In the genomic region with DNA sequence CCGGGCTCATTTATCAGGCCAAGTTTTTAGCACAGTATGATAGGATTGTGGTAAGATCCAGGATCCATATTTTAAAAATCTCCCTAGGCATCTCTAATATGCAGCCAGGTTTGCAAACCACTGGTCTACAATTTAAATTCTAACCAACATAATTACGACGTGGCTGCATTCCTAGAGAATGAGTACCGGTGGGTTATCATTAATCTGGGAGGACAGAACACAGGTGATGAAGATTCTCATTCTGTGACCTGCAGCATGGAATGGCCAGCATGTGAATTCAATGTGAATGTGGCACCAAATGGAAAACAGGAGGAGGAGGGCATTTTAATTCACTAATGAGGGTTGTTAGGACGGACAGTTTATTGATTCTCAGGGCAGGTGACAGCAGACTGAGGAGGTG, we compare ENCODE assay signal across 14 cellular contexts. TPM values are rescaled to one million over a fixed set of nuclear protein-coding genes. Genes with fewer than 3 reads are reported as not detected.
DNase-seq lines count a peak whose midpoint lies in the region; ATAC-seq lines count a peak whose summit lies in the region.
"Had no signal": no experiment of that assay in that cellular context is flagged by ENCODE, and none has a peak within 500 bp of the region (broad histone marks: within the 10 kb centered on the region; RNA-seq: fewer than 3 reads in every experiment).

No MANE protein-coding gene starts in this region.

- peak overlapping the region; percentile 4 for H3K27ac ChIP-seq in skeletal muscle tissue (ENCODE audit: low read depth, low read length)
- H3K27ac ChIP-seq: PC-9 had no signal

- no peaks in the 10 kb centered on the region for H3K36me3 Mint-ChIP-seq in activated T-cell treated with anti-CD3 and anti-CD28 coated beads, Interleukin-2, amount 50 U/mL, for 24 hours (ENCODE audit: low read depth)

- H3K36me3 ChIP-seq in skeletal muscle tissue (ENCODE audit: control insufficient read depth in 3 of 3, insufficient read depth in 3 of 3, low read length in 3 of 3): no peaks in the 10 kb centered on the region

- H3K27me3 Mint-ChIP-seq in activated T-cell treated with anti-CD3 and anti-CD28 coated beads, Interleukin-2, amount 50 U/mL, for 24 hours: no peaks in the 10 kb centered on the region

- H3K9ac ChIP-seq in skeletal muscle tissue (ENCODE audit: low read depth in 1 of 3, low read length in 3 of 3): no peak overlapping the region

- no peaks in the 10 kb centered on the region for H3K4me1 ChIP-seq in skeletal muscle tissue (ENCODE audit: control insufficient read depth in 3 of 3, insufficient read depth in 3 of 3, low read length in 3 of 3)

- H3K9me3 Mint-ChIP-seq in activated T-cell treated with anti-CD3 and anti-CD28 coated beads, Interleukin-2, amount 50 U/mL, for 24 hours: peaks cover 2% of the 10 kb centered on the region

- peak overlapping the region; percentile 63 for H3K27ac Mint-ChIP-seq in activated T-cell treated with anti-CD3 and anti-CD28 coated beads, Interleukin-2, amount 50 U/mL, for 24 hours

- no peaks in the 10 kb centered on the region for H3K9me3 ChIP-seq in skeletal muscle tissue (ENCODE audit: control insufficient read depth in 3 of 3, low read length in 3 of 3)

- no peak for ATAC-seq in HG02759 (IDR thresholded peaks at IDR 0.05; ENCODE audit: unreplicated experiment)
- ATAC-seq in HG03039 (IDR thresholded peaks at IDR 0.05; ENCODE audit: unreplicated experiment): no peak
- ATAC-seq: esophagus mucosa had no signal

- no peak for DNase-seq in activated T-cell treated with anti-CD3 and anti-CD28 coated beads, Interleukin-2, amount 50 U/mL, for 24 hours
- DNase-seq in activated T-cell treated with anti-CD3 and anti-CD28 coated beads, Interleukin-2, amount 50 U/mL, for 48 hours: no peak
- DNase-seq in NCI-H526 treated with DMSO at 0.1 percent for 48 hours (lab: John Stamatoyannopoulos, UW) (peak; percentile 86), cerebellar cortex (ENCODE audit: low spot score) (peak; percentile 44), NK-92 (lab: John Stamatoyannopoulos, UW; ENCODE audit: unreplicated experiment) (no peak)
- DNase-seq: NCI-H2227 treated with DMSO at 0.1 percent for 48 hours, nucleus accumbens, PC-9, SW 1271 had no signal

- peaks cover 69% of the 10 kb centered on the region for H3K4me1 Mint-ChIP-seq in activated T-cell treated with anti-CD3 and anti-CD28 coated beads, Interleukin-2, amount 50 U/mL, for 24 hours (ENCODE audit: low read depth)

- H3K4me3 Mint-ChIP-seq in activated T-cell treated with anti-CD3 and anti-CD28 coated beads, Interleukin-2, amount 50 U/mL, for 24 hours: peak overlapping the region; percentile 12

- no peak overlapping the region for H3K4me3 ChIP-seq in skeletal muscle tissue (ENCODE audit: low read length in 3 of 3)
- H3K4me3 ChIP-seq: PC-9, skin epidermis had no signal

- no peaks in the 10 kb centered on the region for H3K27me3 ChIP-seq in skeletal muscle tissue (ENCODE audit: control insufficient read depth in 3 of 3, insufficient read depth in 3 of 3, low read length in 3 of 3)

RNA-seq across cellular contexts. Expression of a gene that starts 56.9 kb away (rescaled TPM):
- total RNA-seq in skeletal muscle tissue: 26.6 TPM

Comparison
In these comparisons a context has a peak if more than half of its experiments do, and no peak if none do; other contexts are left out.
1. DNase-seq: peak in NCI-H526 treated with DMSO at 0.1 percent for 48 hours (single experiment) and cerebellar cortex (single experiment); none in activated T-cell treated with anti-CD3 and anti-CD28 coated beads, Interleukin-2, amount 50 U/mL, for 24 hours (single experiment), activated T-cell treated with anti-CD3 and anti-CD28 coated beads, Interleukin-2, amount 50 U/mL, for 48 hours (0 of 2) and NK-92 (single experiment).